In the genomic region with DNA sequence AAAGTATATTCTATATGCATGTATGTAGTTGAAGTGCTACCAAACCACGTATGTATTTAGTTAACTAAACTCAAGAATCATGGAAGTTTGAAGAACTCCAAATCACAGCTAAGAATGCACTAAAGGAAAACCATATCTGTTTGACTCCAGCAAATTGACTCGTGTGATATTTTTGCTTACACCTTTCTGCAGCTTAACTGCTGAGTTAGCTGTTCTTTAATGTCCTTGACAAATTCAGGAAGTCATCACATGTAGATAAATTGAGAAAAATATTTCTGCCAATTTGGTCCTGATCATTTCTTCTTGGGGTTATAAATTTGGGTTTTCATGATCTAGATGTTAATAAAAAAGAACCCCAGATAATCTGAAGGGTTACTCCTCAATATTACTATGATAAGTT, we compare ENCODE assay signal across 21 cellular contexts.
"Had no signal": no experiment of that assay in that cellular context is flagged by ENCODE, and none has a peak within 500 bp of the region (broad histone marks: within the 10 kb centered on the region; RNA-seq: fewer than 3 reads in every experiment).

No MANE protein-coding gene starts in this region.

- H3K9me3 ChIP-seq: MG63 had no signal

- H3K36me3 ChIP-seq: MG63 had no signal

- DNase-seq: Karpas-422, KG1, MG63, NCI-H1092, NCI-H1105 treated with DMSO at 0.1 percent for 48 hours, NCI-H1417 treated with DMSO at 0.1 percent for 48 hours, NCI-H146, NCI-H1694 treated with DMSO at 0.1 percent for 48 hours, NCI-H1930, NCI-H2081, NCI-H2107, NCI-H2171, NCI-H226, NCI-H446, NCI-H510A, NCI-H524 treated with DMSO at 0.1 percent for 48 hours, NCI-H69, NCI-H774, RPMI8226, SHP77 had no signal

- H3K4me3 ChIP-seq: MG63 had no signal

- FAIRE-seq: RCC 7860 had no signal

- H3K27me3 ChIP-seq: MG63 had no signal
